Comparison of ENCODE assay signal across 8 cellular contexts in the genomic region with DNA sequence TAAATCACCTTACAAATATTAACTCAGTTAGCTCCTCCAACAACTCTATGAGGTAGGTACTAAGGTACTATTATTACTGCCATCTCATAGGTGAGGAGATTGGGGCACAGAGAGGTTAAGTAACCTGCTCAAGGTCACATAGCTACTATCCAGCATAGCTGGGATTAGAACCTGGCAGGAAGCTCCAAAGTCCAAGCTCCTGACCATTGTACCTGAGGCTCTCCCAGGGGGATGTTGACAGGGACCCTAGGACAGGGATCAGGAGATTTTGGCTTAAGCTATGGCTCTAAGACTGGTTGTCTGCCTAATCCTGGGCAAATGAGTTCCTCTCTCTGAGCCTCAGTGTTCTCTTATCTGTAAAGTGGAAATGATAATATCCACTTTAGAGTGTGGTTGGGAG. TPM values are rescaled to one million over a fixed set of nuclear protein-coding genes. Genes with fewer than 3 reads are reported as not detected.
"Had no signal": no experiment of that assay in that cellular context is flagged by ENCODE, and none has a peak within 500 bp of the region (broad histone marks: within the 10 kb centered on the region; RNA-seq: fewer than 3 reads in every experiment).

No MANE protein-coding gene starts in this region.

- H3K4me3 ChIP-seq: GM23338 had no signal

- H3K9me3 Mint-ChIP-seq: GM23338, H9 had no signal

- H3K27ac ChIP-seq: HL-60 had no signal

- H3K27ac Mint-ChIP-seq: GM23338, H9 had no signal

- H3K4me3 Mint-ChIP-seq: GM23338, H9 had no signal

- ATAC-seq: GM23338 had no signal

- H2AFZ ChIP-seq: GM23338 had no signal

- DNase-seq: H9, HCEC 1CT, IMR-90, KBM-7 had no signal

- FAIRE-seq: H1, H54 had no signal

- H3K4me2 ChIP-seq: GM23338 had no signal

RNA-seq across cellular contexts. Expression of a gene that starts 59.3 kb away (rescaled TPM):
- total RNA-seq: GM23338, H1, H9, IMR-90 had no signal
- polyA plus RNA-seq: GM23338, IMR-90 had no signal
